In genomic region chr7:16046045-16046444, GRCh38 we compare ENCODE assay signal across 18 cellular contexts.
"Had no signal": no experiment of that assay in that cellular context is flagged by ENCODE, and none has a peak within 500 bp of the region (broad histone marks: within the 10 kb centered on the region; RNA-seq: fewer than 3 reads in every experiment).

No MANE protein-coding gene starts in this region.

- H3K4me1 ChIP-seq: pancreas, psoas muscle, right atrium auricular region, upper lobe of left lung had no signal

- H3K36me3 ChIP-seq: brain microvascular endothelial cell, pancreas, right atrium auricular region, upper lobe of left lung had no signal

- H3K27ac ChIP-seq: brain microvascular endothelial cell, pancreas, psoas muscle, right atrium auricular region, upper lobe of left lung, VCaP had no signal

- DNase-seq: activated CD4-positive, alpha-beta T cell treated with anti-CD3 and anti-CD28 coated beads, Interleukin-2, amount 10 ng/mL, durations not matched to agents 24 days and 14 days; activated CD8-positive, alpha-beta T cell treated with anti-CD3 and anti-CD28 coated beads, Interleukin-2, amount 10 ng/mL, durations not matched to agents 7 days and 5 days; activated gamma-delta T cell; activated naive CD4-positive, alpha-beta T cell treated with anti-CD3 and anti-CD28 coated beads, Interleukin-2, amount 50 U/mL, for 16 hours; aorta; brain microvascular endothelial cell; caudate nucleus; effector CD4-positive, alpha-beta T cell; left colon; pancreas; psoas muscle; stimulated activated CD4-positive, alpha-beta T cell treated with anti-CD3 and anti-CD28 coated beads, Interleukin-4, amount 100 ng/mL, for 24 hours; stimulated activated naive CD4-positive, alpha-beta T cell treated with Interleukin-2 at 50 U/mL for 16 hours; upper lobe of left lung had no signal

- H3K4me3 ChIP-seq: pancreas, psoas muscle, right atrium auricular region, upper lobe of left lung had no signal

- H3K9me3 ChIP-seq: psoas muscle, right atrium auricular region, upper lobe of left lung had no signal

- ATAC-seq: activated CD4-positive, CD25-positive, alpha-beta regulatory T cell treated with anti-CD3 and anti-CD28 coated beads, Interleukin-2, amount 50 U/mL, for 24 hours; activated CD8-positive, alpha-beta T cell treated with anti-CD3 and anti-CD28 coated beads, Interleukin-2, amount 10 ng/mL, durations not matched to agents 7 days and 5 days; left colon; natural killer cell treated with Interleukin-12 subunit alpha and Interleukin-12 subunit beta and Interleukin-15 and Interleukin-18, amount 100 ng/mL, for 72 hours; pancreas; psoas muscle had no signal

- H3K27me3 ChIP-seq: brain microvascular endothelial cell, pancreas, right atrium auricular region, upper lobe of left lung had no signal
